Comparison of ENCODE assay signal across 19 cellular contexts in the genomic region with DNA sequence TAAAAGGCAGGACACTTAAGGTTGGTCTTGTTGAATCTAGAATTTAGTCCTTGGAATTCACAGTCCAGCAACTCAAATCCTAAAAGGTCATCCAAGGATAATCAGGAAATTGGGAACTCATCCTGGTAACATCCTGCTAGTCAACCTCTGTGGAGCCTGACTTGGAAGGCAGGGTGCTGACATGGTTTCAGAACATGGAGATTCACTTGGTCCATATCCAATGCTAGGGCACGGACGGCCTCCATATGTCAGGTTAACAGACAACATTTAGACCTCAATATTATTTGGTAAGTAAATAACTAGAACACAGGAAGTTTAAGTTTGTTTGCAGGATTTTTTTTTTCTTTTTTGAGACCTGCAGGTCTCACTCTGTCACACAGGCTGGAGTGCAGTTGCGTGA. TPM values are rescaled to one million over a fixed set of nuclear protein-coding genes. Genes with fewer than 3 reads are reported as not detected.
DNase-seq lines count a peak whose midpoint lies in the region; ATAC-seq, FAIRE-seq and TF ChIP-seq lines count a peak whose summit lies in the region.
"Had no signal": no experiment of that assay in that cellular context is flagged by ENCODE, and none has a peak within 500 bp of the region (broad histone marks: within the 10 kb centered on the region; RNA-seq: fewer than 3 reads in every experiment).

No MANE protein-coding gene starts in this region.

- POLR2A ChIA-PET in PC-3 (lab: Charles Lee; ENCODE audit: unreplicated experiment), result no interaction called here

- H3K4me1 ChIP-seq in PC-3 (ENCODE audit: insufficient read depth, low read length) (peaks cover 27% of the 10 kb centered on the region), tibial nerve (no peaks in the 10 kb centered on the region)
- H3K4me1 ChIP-seq: A549, HAP-1 had no signal

- H3K36me3 ChIP-seq in PC-3 (ENCODE audit: low read depth, low read length) (no peaks in the 10 kb centered on the region), tibial nerve (no peaks in the 10 kb centered on the region)
- H3K36me3 ChIP-seq: HAP-1 had no signal

- CTCF ChIA-PET in PC-3 (lab: Charles Lee), result no interaction called here

- H3K79me2 ChIP-seq in PC-3 (ENCODE audit: low read length), result no peaks in the 10 kb centered on the region

- H3K4me3 ChIP-seq in PC-3 (ENCODE audit: low read length) (no peak overlapping the region), tibial nerve (no peak overlapping the region)
- H3K4me3 ChIP-seq: A549, GM12878, HAP-1 had no signal

- no peak for TF ChIP-seq POLR2A in tibial nerve (IDR thresholded peaks at IDR 0.05)

- no peaks in the 10 kb centered on the region for H3K9me3 ChIP-seq in PC-3 (ENCODE audit: low read length)
- H3K9me3 ChIP-seq in tibial nerve, result no peaks in the 10 kb centered on the region
- H3K9me3 ChIP-seq: A549, HAP-1 had no signal

- H3K27ac ChIP-seq in PC-3 (ENCODE audit: low read length), result peak overlapping the region; percentile 50
- peak overlapping the region; percentile 33 for H3K27ac ChIP-seq in epithelial cell of prostate
- no peak overlapping the region for H3K27ac ChIP-seq in tibial nerve
- H3K27ac ChIP-seq: A549 had no signal

- H3K4me2 ChIP-seq in PC-3 (ENCODE audit: low read length), result peak overlapping the region; percentile 46
- H3K4me2 ChIP-seq: A549 had no signal

- no peak overlapping the region for H2AFZ ChIP-seq in PC-3 (ENCODE audit: low read length)

- no peak overlapping the region for H3K9ac ChIP-seq in PC-3 (ENCODE audit: low read length)

- H3K27me3 ChIP-seq in PC-3 (ENCODE audit: low read length) (no peaks in the 10 kb centered on the region), tibial nerve (no peaks in the 10 kb centered on the region)

- no peaks in the 10 kb centered on the region for H3F3A ChIP-seq in PC-3 (ENCODE audit: low read length, unreplicated experiment)

- peak; percentile 6 for DNase-seq in AG08395 (ENCODE audit: low spot score)
- DNase-seq in HTR-8/SVneo (ENCODE audit: insufficient read length, low spot score), result no peak
- DNase-seq in PC-3, result no peak
- no peak for DNase-seq in epithelial cell of prostate (ENCODE audit: low read depth, low spot score)
- DNase-seq in tibial nerve (ENCODE audit: low spot score in 2 of 2), result no peak
- DNase-seq in cortex of kidney (lab: John Stamatoyannopoulos, UW), result no peak
- DNase-seq in NK-92 treated with Interleukin-12 subunit alpha and Interleukin-12 subunit beta, amount 100 ng/mL, for 24 hours (lab: John Stamatoyannopoulos, UW), result no peak
- DNase-seq: CD8-positive, alpha-beta T cell; DMS 273 treated with DMSO at 0.1 percent for 48 hours; EL; GDM1; GOT3; NCI-H146; OCI-M1 had no signal

- intact Hi-C loops in PC-3 (cut with micrococcal nuclease), result no loop called here

- no peak for TF ChIP-seq EP300 in tibial nerve (IDR thresholded peaks at IDR 0.05)

- no TSS peak for BruUV-seq in PC-3 (replicated peaks; lab: Mats Ljungman, UMichigan)

- ATAC-seq in PC-3, result no peak; the same call in 1 of the 2 replicates
- ATAC-seq: A549; CD8-positive, alpha-beta T cell; GM12878; SK-N-SH treated with all-trans-retinoic acid at 6 μM for 48 hours had no signal

- H3K9me2 ChIP-seq in PC-3 (replicated peaks; ENCODE audit: low read length), result no peaks in the 10 kb centered on the region

- FAIRE-seq in HTR-8/SVneo (lab: Jason Lieb, UNC), result peak; percentile 20
- FAIRE-seq: A549, GM12878, RCC 7860 had no signal

- TF ChIP-seq CTCF in PC-3 (conservative IDR thresholded peaks at IDR 0.05; ENCODE audit: low read depth, low read length), result no peak
- no peak for TF ChIP-seq CTCF in tibial nerve (IDR thresholded peaks at IDR 0.05)

- no peaks in the 10 kb centered on the region for H4K20me1 ChIP-seq in PC-3 (ENCODE audit: low read length)

- WGBS in tibial nerve, 2 donors, result 92 to 95% methylated on average over 3 of the region's 3 CpGs

RNA-seq across cellular contexts. Expression of a gene that starts 0.8 kb away (rescaled TPM):
- 3.4 and 3.5 TPM in 2 replicates for total RNA-seq in PC-3 (2014; rRNA removed)
- total RNA-seq in tibial nerve, result under 1 TPM; 0.21 to 0.60 (median 0.31) TPM
- total RNA-seq: CD8-positive, alpha-beta T cell had no signal

Comparison
In these comparisons a context has a peak if more than half of its experiments do, and no peak if none do; other contexts are left out.
1. H3K27ac ChIP-seq: peak in PC-3 (single experiment) and epithelial cell of prostate (single experiment); none in tibial nerve (0 of 4).